Comparison of ENCODE assay signal across 9 cellular contexts in genomic region chr14:65255029-65255545, GRCh38.
DNase-seq lines count a peak whose midpoint lies in the region; ATAC-seq and TF ChIP-seq lines count a peak whose summit lies in the region.
"Had no signal": no experiment of that assay in that cellular context is flagged by ENCODE, and none has a peak within 500 bp of the region (broad histone marks: within the 10 kb centered on the region; RNA-seq: fewer than 3 reads in every experiment).

No MANE protein-coding gene starts in this region.

- H2AFZ ChIP-seq in smooth muscle cell (ENCODE audit: low read depth), result peak overlapping the region; percentile 51

- peak overlapping the region; percentile 20 for H3K27ac Mint-ChIP-seq in activated CD4-positive, alpha-beta T cell treated with anti-CD3 and anti-CD28 coated beads for 36 hours

- peak overlapping the region; percentile 73 for H3K4me2 ChIP-seq in smooth muscle cell

- H3K4me3 Mint-ChIP-seq in activated CD4-positive, alpha-beta T cell treated with anti-CD3 and anti-CD28 coated beads for 36 hours, result no peak overlapping the region

- no peaks in the 10 kb centered on the region for H3K9me3 ChIP-seq in smooth muscle cell (replicated peaks; ENCODE audit: low read depth)

- 17% methylated on average over 5 of the region's 5 CpGs for WGBS in smooth muscle cell (ENCODE audit: low lambda C conversion rate)

- H3K4me3 ChIP-seq in fibroblast of the aortic adventitia (ENCODE audit: low read depth, low read length) (no peak overlapping the region), smooth muscle cell (peak overlapping the region; percentile 20)

- no peaks in the 10 kb centered on the region for H3K27me3 ChIP-seq in smooth muscle cell (ENCODE audit: low read depth)

- CTCF ChIA-PET in activated CD4-positive, alpha-beta T cell treated with anti-CD3 and anti-CD28 coated beads for 36 hours (lab: Charles Lee), result no interaction called here

- H3K9me3 Mint-ChIP-seq in activated CD4-positive, alpha-beta T cell treated with anti-CD3 and anti-CD28 coated beads for 36 hours (ENCODE audit: low read depth), result peaks cover 9% of the 10 kb centered on the region

- peaks cover 12% of the 10 kb centered on the region for H3K4me1 Mint-ChIP-seq in activated CD4-positive, alpha-beta T cell treated with anti-CD3 and anti-CD28 coated beads for 36 hours

- peak overlapping the region; percentile 15 for H3K9ac ChIP-seq in smooth muscle cell (ENCODE audit: low read depth)

- TF ChIP-seq CTCF in fibroblast of the aortic adventitia (IDR thresholded peaks at IDR 0.05; ENCODE audit: insufficient read depth, low read length) (no peak), smooth muscle cell (IDR thresholded peaks at IDR 0.05; ENCODE audit: borderline replicate concordance, insufficient read depth, poor library complexity, severe bottlenecking) (no peak)

- peaks cover 12% of the 10 kb centered on the region for H3K4me1 ChIP-seq in smooth muscle cell (ENCODE audit: low read depth)

- H3F3A ChIP-seq in smooth muscle cell (ENCODE audit: low read depth), result no peaks in the 10 kb centered on the region

- intact Hi-C loops in activated CD4-positive, alpha-beta T cell treated with anti-CD3 and anti-CD28 coated beads for 36 hours (cut with DNase I, micrococcal nuclease), result no loop called here

- no peaks in the 10 kb centered on the region for H4K20me1 ChIP-seq in smooth muscle cell (ENCODE audit: low read depth)

- DNase-seq in activated CD4-positive, alpha-beta T cell treated with anti-CD3 and anti-CD28 coated beads for 36 hours, result peak; percentile 11
- DNase-seq in activated CD4-positive, alpha-beta T cell treated with anti-CD3 and anti-CD28 coated beads for 48 hours, result no peak
- DNase-seq in SK-N-DZ (ENCODE audit: low spot score), result peak; percentile 76
- peak; percentile 75 for DNase-seq in fibroblast of the aortic adventitia (ENCODE audit: low read depth)
- DNase-seq in smooth muscle cell (lab: John Stamatoyannopoulos, UW; ENCODE audit: unreplicated experiment), result no peak
- DNase-seq in mesenteric fat pad (ENCODE audit: low spot score), result no peak
- DNase-seq: AML-193 had no signal

- H3K36me3 Mint-ChIP-seq in activated CD4-positive, alpha-beta T cell treated with anti-CD3 and anti-CD28 coated beads for 36 hours (ENCODE audit: low read depth), result no peaks in the 10 kb centered on the region

- peak overlapping the region; percentile 86 for H3K27ac ChIP-seq in smooth muscle cell (ENCODE audit: low read depth)

- H3K27me3 Mint-ChIP-seq in activated CD4-positive, alpha-beta T cell treated with anti-CD3 and anti-CD28 coated beads for 36 hours, result no peaks in the 10 kb centered on the region

- H3K79me2 ChIP-seq in smooth muscle cell (ENCODE audit: low read depth), result no peaks in the 10 kb centered on the region

- ATAC-seq in activated CD4-positive, alpha-beta T cell treated with anti-CD3 and anti-CD28 coated beads for 36 hours, result peak; percentile 61
- ATAC-seq in HG03565 (IDR thresholded peaks at IDR 0.05; ENCODE audit: unreplicated experiment) (no peak), GM21786 (IDR thresholded peaks at IDR 0.05; ENCODE audit: unreplicated experiment) (no peak)

- POLR2A ChIA-PET in activated CD4-positive, alpha-beta T cell treated with anti-CD3 and anti-CD28 coated beads for 36 hours (lab: Charles Lee), result no interaction called here

- no peaks in the 10 kb centered on the region for H3K36me3 ChIP-seq in smooth muscle cell (ENCODE audit: low read depth)

Comparison
In these comparisons a context has a peak if more than half of its experiments do, and no peak if none do; other contexts are left out.
1. DNase-seq: peak in activated CD4-positive, alpha-beta T cell treated with anti-CD3 and anti-CD28 coated beads for 36 hours (single experiment), SK-N-DZ (single experiment) and fibroblast of the aortic adventitia (single experiment); none in activated CD4-positive, alpha-beta T cell treated with anti-CD3 and anti-CD28 coated beads for 48 hours (single experiment), smooth muscle cell (single experiment) and mesenteric fat pad (single experiment).